22 cellular contexts compared by ENCODE assay signal in genomic region chr1:81472387-81472786, GRCh38.
DNase-seq lines count a peak whose midpoint lies in the region; ATAC-seq and TF ChIP-seq lines count a peak whose summit lies in the region.
"Had no signal": no experiment of that assay in that cellular context is flagged by ENCODE, and none has a peak within 500 bp of the region (broad histone marks: within the 10 kb centered on the region; RNA-seq: fewer than 3 reads in every experiment).

No MANE protein-coding gene starts in this region.

- H3K4me2 ChIP-seq in neural progenitor cell, result no peak overlapping the region

- TF ChIP-seq CTCF in WTC11 (IDR thresholded peaks at IDR 0.05) (no peak), endothelial cell (IDR thresholded peaks at IDR 0.05; ENCODE audit: unreplicated experiment) (no peak), neural progenitor cell (IDR thresholded peaks at IDR 0.05) (no peak), Calu3 (IDR thresholded peaks at IDR 0.05; ENCODE audit: unreplicated experiment) (no peak)

- H3K4me1 Mint-ChIP-seq in WTC11 (peaks cover 16% of the 10 kb centered on the region), endothelial cell (ENCODE audit: unreplicated experiment) (peaks cover 4% of the 10 kb centered on the region), neural progenitor cell (peaks cover 19% of the 10 kb centered on the region), Calu3 (ENCODE audit: low read depth, unreplicated experiment) (no peaks in the 10 kb centered on the region)

- H3K27ac Mint-ChIP-seq in WTC11, result no peak overlapping the region
- no peak overlapping the region for H3K27ac Mint-ChIP-seq in endothelial cell (ENCODE audit: unreplicated experiment)
- peak overlapping the region; percentile 40 for H3K27ac Mint-ChIP-seq in neural progenitor cell
- H3K27ac Mint-ChIP-seq in Calu3 (ENCODE audit: unreplicated experiment), result no peak overlapping the region
- H3K27ac Mint-ChIP-seq: CD4-positive, CD25-positive, alpha-beta regulatory T cell; HFFc6; IgD-negative memory B cell had no signal

- no peaks in the 10 kb centered on the region for H3K79me2 ChIP-seq in neural progenitor cell (ENCODE audit: low read depth)

- H3K36me3 ChIP-seq in neural progenitor cell, result no peaks in the 10 kb centered on the region
- H3K36me3 ChIP-seq: BE2C had no signal

- peaks cover 12% of the 10 kb centered on the region for H3F3A ChIP-seq in neural progenitor cell (ENCODE audit: low read depth)

- intact Hi-C loops in Calu3 (cut with micrococcal nuclease; ENCODE audit: unreplicated experiment), result no loop called here

- no TSS peak for BruUV-seq in Calu3 (replicated peaks; lab: Mats Ljungman, UMichigan)

- H3K9ac ChIP-seq in neural progenitor cell, result no peak overlapping the region
- H3K9ac ChIP-seq: GM23248 had no signal

- H3K27me3 Mint-ChIP-seq in WTC11 (ENCODE audit: low read depth), result no peaks in the 10 kb centered on the region
- no peaks in the 10 kb centered on the region for H3K27me3 Mint-ChIP-seq in endothelial cell (ENCODE audit: unreplicated experiment)
- H3K27me3 Mint-ChIP-seq in neural progenitor cell (ENCODE audit: insufficient read depth, low read depth), result no peaks in the 10 kb centered on the region
- H3K27me3 Mint-ChIP-seq in Calu3 (ENCODE audit: unreplicated experiment), result no peaks in the 10 kb centered on the region
- H3K27me3 Mint-ChIP-seq: CD4-positive, CD25-positive, alpha-beta regulatory T cell had no signal

- ATAC-seq in WTC11 (no peak), GM21723 (IDR thresholded peaks at IDR 0.05; ENCODE audit: unreplicated experiment) (no peak)
- ATAC-seq: HCT116, HepG2 had no signal

- H3K4me1 ChIP-seq in neural progenitor cell, result peaks cover 31% of the 10 kb centered on the region
- H3K4me1 ChIP-seq: BE2C, Caco-2 had no signal

- no peak overlapping the region for H3K27ac ChIP-seq in neural progenitor cell
- H3K27ac ChIP-seq: GM23248 had no signal

- peak; percentile 10 for DNase-seq in WTC11 (ENCODE audit: low spot score)
- DNase-seq in endothelial cell (ENCODE audit: low spot score), result peak; percentile 15
- DNase-seq in kidney tubule cell (ENCODE audit: low spot score), result peak; percentile 6
- DNase-seq in neural progenitor cell (ENCODE audit: low spot score), result no peak
- DNase-seq in Calu3, result no peak
- no peak for DNase-seq in activated CD4-positive, alpha-beta T cell treated with anti-CD3 and anti-CD28 coated beads, Interleukin-2, amount 50 U/mL, for 48 hours
- DNase-seq: ACHN; BE2C; C1 segment of cervical spinal cord; Caco-2; CD4-positive, CD25-positive, alpha-beta regulatory T cell; DMS153; DMS79; GF-D8; GM23248; H7; HFFc6; KBM-7 had no signal

- H3K9me3 ChIP-seq in neural progenitor cell (ENCODE audit: low read depth), result no peaks in the 10 kb centered on the region
- H3K9me3 ChIP-seq: BE2C, Caco-2 had no signal

- POLR2A ChIA-PET in WTC11 (lab: Charles Lee), result no interaction called here

- H3K4me3 ChIP-seq in neural progenitor cell, result no peak overlapping the region
- H3K4me3 ChIP-seq: GM23248 had no signal

- H4K20me1 ChIP-seq in neural progenitor cell (ENCODE audit: low read depth), result no peaks in the 10 kb centered on the region

- H3K9me3 Mint-ChIP-seq in WTC11 (no peaks in the 10 kb centered on the region), endothelial cell (ENCODE audit: unreplicated experiment) (no peaks in the 10 kb centered on the region), neural progenitor cell (peaks cover 3% of the 10 kb centered on the region), Calu3 (ENCODE audit: low read depth, unreplicated experiment) (no peaks in the 10 kb centered on the region)
- H3K9me3 Mint-ChIP-seq: HFFc6, IgD-negative memory B cell had no signal

- no peak overlapping the region for H3K4me3 Mint-ChIP-seq in WTC11
- H3K4me3 Mint-ChIP-seq in endothelial cell (ENCODE audit: unreplicated experiment), result no peak overlapping the region
- H3K4me3 Mint-ChIP-seq in neural progenitor cell, result no peak overlapping the region
- H3K4me3 Mint-ChIP-seq in Calu3 (ENCODE audit: low read depth, unreplicated experiment), result no peak overlapping the region
- H3K4me3 Mint-ChIP-seq: CD4-positive, CD25-positive, alpha-beta regulatory T cell; HFFc6; IgD-negative memory B cell had no signal

- H3K36me3 Mint-ChIP-seq in WTC11, result no peaks in the 10 kb centered on the region
- no peaks in the 10 kb centered on the region for H3K36me3 Mint-ChIP-seq in endothelial cell (ENCODE audit: low read depth, unreplicated experiment)
- peaks cover 2% of the 10 kb centered on the region for H3K36me3 Mint-ChIP-seq in neural progenitor cell
- H3K36me3 Mint-ChIP-seq in Calu3 (ENCODE audit: insufficient read depth, unreplicated experiment), result no peaks in the 10 kb centered on the region
- H3K36me3 Mint-ChIP-seq: CD4-positive, CD25-positive, alpha-beta regulatory T cell had no signal

- no peaks in the 10 kb centered on the region for H3K27me3 ChIP-seq in neural progenitor cell
- H3K27me3 ChIP-seq: BE2C had no signal

- H2AFZ ChIP-seq in neural progenitor cell (replicated peaks), result no peak overlapping the region
- H2AFZ ChIP-seq: GM23248 had no signal

- CTCF ChIA-PET in WTC11 (lab: Charles Lee), result no interaction called here
- CTCF ChIA-PET in Calu3 (lab: Charles Lee), result interaction anchor here (1.7 kb wide), 1 partner anchor 10 kb away, joined by 3 read pairs; no protein-coding TSS in a partner anchor

TF ChIP-seq in WTC11, 78 proteins besides CTCF, POLR2A, EP300 and RAD21:
- TF ChIP-seq USF2 (CRISPR knock-in tag; IDR thresholded peaks at IDR 0.05) (no peak), HMGA2 (CRISPR knock-in tag; IDR thresholded peaks at IDR 0.05) (no peak), RORB (CRISPR knock-in tag; IDR thresholded peaks at IDR 0.05) (no peak), ZNF121 (CRISPR knock-in tag; IDR thresholded peaks at IDR 0.05) (0 out of 2 replicates have a peak, but pooled peaks have one; percentile 34), FOXP1 (CRISPR knock-in tag; IDR thresholded peaks at IDR 0.05; ENCODE audit: borderline replicate concordance) (no peak)

Comparison
In these comparisons a context has a peak if more than half of its experiments do, and no peak if none do; other contexts are left out.
1. DNase-seq: peak in WTC11 (single experiment), endothelial cell (single experiment) and kidney tubule cell (single experiment); none in neural progenitor cell (single experiment), Calu3 (single experiment) and activated CD4-positive, alpha-beta T cell treated with anti-CD3 and anti-CD28 coated beads, Interleukin-2, amount 50 U/mL, for 48 hours (0 of 2).